ENCODE assay signal across 2 cellular contexts in the genomic region with DNA sequence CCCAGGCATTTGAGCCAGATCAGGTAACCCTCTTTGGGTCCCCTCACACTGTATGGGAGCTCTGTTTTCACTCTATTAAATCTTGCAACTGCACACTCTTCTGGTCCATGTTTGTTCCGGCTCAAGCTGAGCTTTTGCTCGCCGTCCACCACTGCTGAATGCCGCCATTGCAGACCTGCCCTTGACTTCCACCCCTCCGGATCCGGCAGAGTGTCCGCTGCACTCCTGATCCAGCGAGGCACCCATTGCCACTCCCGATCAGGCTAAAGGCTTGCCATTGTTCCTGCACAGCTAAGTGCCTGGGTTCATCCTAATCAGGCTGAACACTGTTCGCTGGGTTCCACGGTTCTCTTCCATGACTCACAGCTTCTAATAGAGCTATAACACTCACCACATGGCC.
A peak's percentile ranks its signal among the peaks of the same experiment; 100 is the strongest.
DNase-seq lines count a peak whose midpoint lies in the region; FAIRE-seq and TF ChIP-seq lines count a peak whose summit lies in the region.
"Not testable (repeated sequence)": the region's sequence is repeated elsewhere in the genome, so short reads cannot be mapped to it uniquely, and the experiment has no call there.

No MANE protein-coding gene starts in this region.

- intact Hi-C loops in kidney (cut with DNase I): not testable (repeated sequence)

- not testable (repeated sequence) for H3K36me3 ChIP-seq in kidney (ENCODE audit: control insufficient read depth in 1 of 2, insufficient read depth in 2 of 2, low read length in 2 of 2)

- not testable (repeated sequence) for H3K4me3 ChIP-seq in kidney (ENCODE audit: low read length in 2 of 2)

- H3K9me3 Mint-ChIP-seq in chondrocyte (ENCODE audit: low read depth): peaks cover 16% of the 10 kb centered on the region

- H3K4me3 Mint-ChIP-seq in chondrocyte (ENCODE audit: unreplicated experiment): not testable (repeated sequence)

- H3K36me3 Mint-ChIP-seq in chondrocyte (ENCODE audit: low read depth): not testable (repeated sequence)

- FAIRE-seq in kidney (lab: Jason Lieb, UNC): not testable (repeated sequence)

- not testable (repeated sequence) for H3K9ac ChIP-seq in kidney (ENCODE audit: low read length in 2 of 2)

- H3K27ac ChIP-seq in kidney (ENCODE audit: low read depth in 2 of 2, low read length in 2 of 2): not testable (repeated sequence)

- H3K4me1 ChIP-seq in kidney (ENCODE audit: control insufficient read depth in 1 of 2, insufficient read depth in 1 of 2, low read depth in 1 of 2, low read length in 2 of 2): not testable (repeated sequence)

- H3K27me3 Mint-ChIP-seq in chondrocyte (ENCODE audit: low read depth): not testable (repeated sequence)

- not testable (repeated sequence) for TF ChIP-seq CTCF in chondrocyte (IDR thresholded peaks at IDR 0.05); kidney (IDR thresholded peaks at IDR 0.05; ENCODE audit: borderline replicate concordance, extremely low read depth, insufficient read depth)

- DNase-seq in chondrocyte (ENCODE audit: low spot score) (peak; percentile 61), kidney (peak; percentile 28)

- H3K4me1 Mint-ChIP-seq in chondrocyte (ENCODE audit: low read depth): not testable (repeated sequence)

- H3K9me3 ChIP-seq in kidney (ENCODE audit: control insufficient read depth in 1 of 2, low read length in 2 of 2): not testable (repeated sequence)

- not testable (repeated sequence) for H3K27ac Mint-ChIP-seq in chondrocyte (ENCODE audit: unreplicated experiment)
